21 cellular contexts compared by ENCODE assay signal in genomic region chr18:22015156-22015555, GRCh38.
"Had no signal": no experiment of that assay in that cellular context is flagged by ENCODE, and none has a peak within 500 bp of the region (broad histone marks: within the 10 kb centered on the region; RNA-seq: fewer than 3 reads in every experiment).

No MANE protein-coding gene starts in this region.

- H3K36me3 ChIP-seq: adrenal gland, cardiac muscle cell, left lung, right atrium auricular region, thyroid gland had no signal

- DNase-seq: activated B cell treated with CpG ODN at 0.5 μM for 24 hours; activated CD4-positive, alpha-beta memory T cell treated with anti-CD3 and anti-CD28 coated beads for 36 hours; activated CD4-positive, alpha-beta T cell treated with anti-CD3 and anti-CD28 coated beads for 4 hours; activated gamma-delta T cell treated with Interleukin-2 at 50 U/mL for 16 hours; activated T-cell treated with anti-CD3 and anti-CD28 coated beads for 4 hours; adrenal gland; dermis blood vessel endothelial cell; effector memory CD4-positive, alpha-beta T cell; hypothalamus; left lung; midbrain; occipital lobe; stimulated activated CD4-positive, alpha-beta T cell treated with anti-CD3 and anti-CD28 coated beads, Interleukin-2, amount 100 ng/mL, for 24 hours; stimulated activated naive CD4-positive, alpha-beta T cell treated with Interleukin-2 at 50 U/mL for 16 hours; thyroid gland had no signal

- H3K27ac ChIP-seq: adrenal gland, cardiac muscle cell, foreskin keratinocyte, left lung, right atrium auricular region, thyroid gland had no signal

- H3K4me3 Mint-ChIP-seq: activated B cell treated with CpG ODN at 0.5 μM for 24 hours; activated CD4-positive, alpha-beta memory T cell treated with anti-CD3 and anti-CD28 coated beads for 36 hours; activated T-helper 1 cell treated with anti-CD3 and anti-CD28 coated beads, Interleukin-12 subunit alpha, Interleukin-12 subunit beta, Interleukin-2, Interleukin-4 antibody, amounts not matched to agents 30 ng/mL and 10 ng/mL and 1 ng/mL, durations not matched to agents 14 hours and 24 hours and 36 hours had no signal

- H3K36me3 Mint-ChIP-seq: activated CD4-positive, alpha-beta memory T cell treated with anti-CD3 and anti-CD28 coated beads for 36 hours; activated naive CD4-positive, alpha-beta T cell treated with anti-CD3 and anti-CD28 coated beads, Interleukin-2, amount 50 U/mL, for 72 hours had no signal

- H3K27me3 Mint-ChIP-seq: activated B cell treated with CpG ODN at 0.5 μM for 24 hours, progenitor cell of endocrine pancreas had no signal

- H3K4me1 ChIP-seq: adrenal gland, foreskin keratinocyte, left lung, right atrium auricular region, thyroid gland had no signal

- H3K9me3 ChIP-seq: adrenal gland, thyroid gland had no signal

- H3K27ac Mint-ChIP-seq: activated B cell treated with CpG ODN at 0.5 μM for 24 hours; activated CD4-positive, alpha-beta memory T cell treated with anti-CD3 and anti-CD28 coated beads for 36 hours; activated naive CD4-positive, alpha-beta T cell treated with anti-CD3 and anti-CD28 coated beads, Interleukin-2, amount 50 U/mL, for 72 hours; activated T-helper 1 cell treated with anti-CD3 and anti-CD28 coated beads, Interleukin-12 subunit alpha, Interleukin-12 subunit beta, Interleukin-2, Interleukin-4 antibody, amounts not matched to agents 30 ng/mL and 10 ng/mL and 1 ng/mL, durations not matched to agents 14 hours and 24 hours and 36 hours; progenitor cell of endocrine pancreas had no signal

- H3K4me1 Mint-ChIP-seq: activated B cell treated with CpG ODN at 0.5 μM for 24 hours had no signal

- H3K9me3 Mint-ChIP-seq: activated T-helper 1 cell treated with anti-CD3 and anti-CD28 coated beads, Interleukin-12 subunit alpha, Interleukin-12 subunit beta, Interleukin-2, Interleukin-4 antibody, amounts not matched to agents 30 ng/mL and 10 ng/mL and 1 ng/mL, durations not matched to agents 14 hours and 24 hours and 36 hours had no signal

- H3K4me3 ChIP-seq: adrenal gland, cardiac muscle cell, left lung, right atrium auricular region, thyroid gland had no signal

- ATAC-seq: activated naive CD4-positive, alpha-beta T cell treated with anti-CD3 and anti-CD28 coated beads, Interleukin-2, amount 50 U/mL, for 72 hours; foreskin keratinocyte; left lung had no signal

- H3K27me3 ChIP-seq: adrenal gland, cardiac muscle cell, foreskin keratinocyte, left lung, right atrium auricular region, thyroid gland had no signal
